Comparison of ENCODE assay signal across 13 cellular contexts in genomic region chr15:90189781-90190467, GRCh38. TPM values are rescaled to one million over a fixed set of nuclear protein-coding genes. Genes with fewer than 3 reads are reported as not detected.
DNase-seq lines count a peak whose midpoint lies in the region; ATAC-seq, FAIRE-seq and TF ChIP-seq lines count a peak whose summit lies in the region.
"Had no signal": no experiment of that assay in that cellular context is flagged by ENCODE, and none has a peak within 500 bp of the region (broad histone marks: within the 10 kb centered on the region; RNA-seq: fewer than 3 reads in every experiment).

No MANE protein-coding gene starts in this region.

- DNase-seq in activated CD4-positive, alpha-beta T cell treated with anti-CD3 and anti-CD28 coated beads, Interleukin-2, amount 10 ng/mL, durations not matched to agents 7 days and 5 days: no peak
- no peak for DNase-seq in activated CD4-positive, alpha-beta T cell treated with anti-CD3 and anti-CD28 coated beads for 36 hours
- DNase-seq in GM12878 (ENCODE audit: low read depth, low spot score) (no peak), foreskin melanocyte (no peak), SHP77 treated with DMSO at 0.1 percent for 48 hours (lab: John Stamatoyannopoulos, UW) (no peak)
- DNase-seq in CD4-positive, alpha-beta memory T cell: no peak
- DNase-seq: activated CD4-positive, alpha-beta memory T cell treated with anti-CD3 and anti-CD28 coated beads, Interleukin-2, amount 10 ng/mL, durations not matched to agents 7 days and 5 days; DMS 273 treated with DMSO at 0.1 percent for 48 hours; midbrain; NCI-H2029 had no signal

- TF ChIP-seq EP300 in GM12878 (IDR thresholded peaks at IDR 0.05; ENCODE audit: borderline replicate concordance in 1 of 2, control insufficient read depth in 1 of 2, low read depth in 2 of 2, low read length in 2 of 2): no peak

- no peak for TF ChIP-seq RAD21 in GM12878 (IDR thresholded peaks at IDR 0.05; ENCODE audit: insufficient read depth, low read depth, low read length)

- H3K27ac ChIP-seq in GM12878 (ENCODE audit: control insufficient read depth, insufficient read depth): peak overlapping the region; percentile 65; the same call in 1 of the 2 replicates
- peak overlapping the region; percentile 91 to 93 for H3K27ac ChIP-seq in mucosa of rectum (ENCODE audit: low read depth in 2 of 2, low read length in 2 of 2)
- peak overlapping the region; percentile 70 for H3K27ac ChIP-seq in urinary bladder (ENCODE audit: low read depth)
- no peak overlapping the region for H3K27ac ChIP-seq in CD4-positive, alpha-beta memory T cell (ENCODE audit: low read depth, low read length)

- H3K9ac ChIP-seq in GM12878 (ENCODE audit: control insufficient read depth, insufficient read depth, low read length): no peak overlapping the region
- peak overlapping the region; percentile 35 to 69 for H3K9ac ChIP-seq in mucosa of rectum (ENCODE audit: low read depth in 1 of 2, low read length in 2 of 2)

- FAIRE-seq in GM12878 (lab: Jason Lieb, UNC): no peak

- peak overlapping the region; percentile 60 for H3K27ac Mint-ChIP-seq in activated CD4-positive, alpha-beta T cell treated with anti-CD3 and anti-CD28 coated beads, Interleukin-2, amount 10 ng/mL, durations not matched to agents 7 days and 5 days
- H3K27ac Mint-ChIP-seq in activated CD4-positive, alpha-beta T cell treated with anti-CD3 and anti-CD28 coated beads for 36 hours: no peak overlapping the region
- H3K27ac Mint-ChIP-seq in CD4-positive, alpha-beta memory T cell: peak overlapping the region in 3 of 7 donors; percentile 30 to 57 (median 35)
- H3K27ac Mint-ChIP-seq: activated CD4-positive, alpha-beta memory T cell treated with anti-CD3 and anti-CD28 coated beads, Interleukin-2, amount 10 ng/mL, durations not matched to agents 7 days and 5 days had no signal

- POLR2A ChIA-PET in activated CD4-positive, alpha-beta T cell treated with anti-CD3 and anti-CD28 coated beads, Interleukin-2, amount 10 ng/mL, durations not matched to agents 7 days and 5 days (lab: Charles Lee): interaction anchor here (0.6 kb wide), 1 partner anchor 1661 kb away, joined by 3 read pairs; no protein-coding TSS in a partner anchor
- POLR2A ChIA-PET in activated CD4-positive, alpha-beta T cell treated with anti-CD3 and anti-CD28 coated beads for 36 hours (lab: Charles Lee): no interaction called here
- POLR2A ChIA-PET in GM12878 (lab: Charles Lee): interaction anchor here (0.6 to 6.0 kb wide), 8 partner anchors 9 to 76 kb away, joined by 3 to 101 read pairs (median 5); partner anchors contain the start of genes CIB1, GDPGP1 and SEMA4B
- POLR2A ChIA-PET in CD4-positive, alpha-beta memory T cell (lab: Charles Lee; ENCODE audit: partially characterized antibody): interaction anchor here (4.9 kb wide), 1 partner anchor 11 kb away, joined by 45 read pairs; the partner anchor contains the start of gene SEMA4B

- H3K9me3 ChIP-seq in GM12878 (replicated peaks; ENCODE audit: control insufficient read depth, insufficient read depth, low read length): no peaks in the 10 kb centered on the region
- no peaks in the 10 kb centered on the region for H3K9me3 ChIP-seq in mucosa of rectum (ENCODE audit: control insufficient read depth in 2 of 2, low read length in 2 of 2)
- H3K9me3 ChIP-seq in CD4-positive, alpha-beta memory T cell (ENCODE audit: control insufficient read depth in 1 of 2, low read length in 2 of 2): no peaks in the 10 kb centered on the region

- H3K36me3 ChIP-seq in GM12878 (ENCODE audit: control insufficient read depth in 2 of 2, insufficient read depth in 2 of 2, low read length in 1 of 2) (0 out of 4 replicates have a peak, but pooled peaks cover 0 to 2% of the 10 kb centered on the region in 2 experiments), mucosa of rectum (ENCODE audit: control insufficient read depth in 2 of 2, insufficient read depth in 2 of 2, low read length in 2 of 2) (no peaks in the 10 kb centered on the region), urinary bladder (ENCODE audit: insufficient read depth) (no peaks in the 10 kb centered on the region)
- no peaks in the 10 kb centered on the region for H3K36me3 ChIP-seq in CD4-positive, alpha-beta memory T cell (ENCODE audit: insufficient read depth, low read length)

- ATAC-seq in activated CD4-positive, alpha-beta T cell treated with anti-CD3 and anti-CD28 coated beads for 36 hours: no peak
- ATAC-seq in GM12878: no peak

- no peaks in the 10 kb centered on the region for H3K9me3 Mint-ChIP-seq in activated CD4-positive, alpha-beta T cell treated with anti-CD3 and anti-CD28 coated beads, Interleukin-2, amount 10 ng/mL, durations not matched to agents 7 days and 5 days
- no peaks in the 10 kb centered on the region for H3K9me3 Mint-ChIP-seq in activated CD4-positive, alpha-beta T cell treated with anti-CD3 and anti-CD28 coated beads for 36 hours (ENCODE audit: low read depth)
- H3K9me3 Mint-ChIP-seq in CD4-positive, alpha-beta memory T cell: no peaks in the 10 kb centered on the region
- H3K9me3 Mint-ChIP-seq: activated CD4-positive, alpha-beta memory T cell treated with anti-CD3 and anti-CD28 coated beads, Interleukin-2, amount 10 ng/mL, durations not matched to agents 7 days and 5 days had no signal

- in situ Hi-C loops in GM12878 (cut with MboI): no loop called here

- H3K4me1 ChIP-seq in GM12878 (ENCODE audit: control insufficient read depth, insufficient read depth, low read length): peaks cover 41% of the 10 kb centered on the region
- H3K4me1 ChIP-seq in mucosa of rectum (ENCODE audit: control insufficient read depth in 2 of 2, insufficient read depth in 2 of 2, low read length in 2 of 2): peaks cover 44 to 56% of the 10 kb centered on the region in 2 donors
- H3K4me1 ChIP-seq in urinary bladder (ENCODE audit: insufficient read depth): no peaks in the 10 kb centered on the region
- peaks cover 21% of the 10 kb centered on the region for H3K4me1 ChIP-seq in CD4-positive, alpha-beta memory T cell (ENCODE audit: insufficient read depth, low read length)

- TF ChIP-seq CTCF in GM12878 (IDR thresholded peaks at IDR 0.05 in 2 of 3, conservative IDR thresholded peaks at IDR 0.05 in 1 of 3; ENCODE audit: control insufficient read depth in 2 of 3, extremely low read depth in 1 of 3, insufficient read depth in 1 of 3, low read depth in 3 of 3, low read length in 3 of 3): no peak

- H2AFZ ChIP-seq in GM12878 (ENCODE audit: control insufficient read depth, low read depth, low read length): no peak overlapping the region

- RAD21 ChIA-PET in GM12878 (lab: Charles Lee; ENCODE audit: unreplicated experiment): interaction anchor here (0.9 to 3.3 kb wide), 7 partner anchors 12 to 198 kb away, joined by 3 to 30 read pairs (median 4); partner anchors contain the start of genes IQGAP1 and SEMA4B

- H3K36me3 Mint-ChIP-seq in activated CD4-positive, alpha-beta T cell treated with anti-CD3 and anti-CD28 coated beads, Interleukin-2, amount 10 ng/mL, durations not matched to agents 7 days and 5 days (ENCODE audit: low read depth): peaks cover 5% of the 10 kb centered on the region
- H3K36me3 Mint-ChIP-seq in activated CD4-positive, alpha-beta T cell treated with anti-CD3 and anti-CD28 coated beads for 36 hours (ENCODE audit: low read depth): no peaks in the 10 kb centered on the region
- H3K36me3 Mint-ChIP-seq in CD4-positive, alpha-beta memory T cell: no peaks in the 10 kb centered on the region

- no peak overlapping the region for H3K4me2 ChIP-seq in GM12878 (ENCODE audit: control insufficient read depth, insufficient read depth)

- intact Hi-C loops in activated CD4-positive, alpha-beta T cell treated with anti-CD3 and anti-CD28 coated beads for 36 hours (cut with DNase I, micrococcal nuclease): no loop called here
- intact Hi-C loops in GM12878 (cut with micrococcal nuclease; ENCODE audit: unreplicated experiment): loop anchor here (5.0 kb wide), 1 partner anchor 42 kb away; the partner anchor contains the start of genes CIB1 and GDPGP1
- intact Hi-C loops in CD4-positive, alpha-beta memory T cell (cut with micrococcal nuclease): no loop called here

- 74% methylated on average over 10 of the region's 10 CpGs for WGBS in GM12878 (ENCODE audit: insufficient coverage, insufficient replicate concordance, low lambda C conversion rate, missing lambda C conversion rate)
- 82% methylated on average over 10 of the region's 10 CpGs for WGBS in urinary bladder

- H3K4me3 ChIP-seq in GM12878: no peak overlapping the region
- H3K4me3 ChIP-seq in mucosa of rectum (ENCODE audit: low read length in 2 of 2): no peak overlapping the region
- no peak overlapping the region for H3K4me3 ChIP-seq in urinary bladder (ENCODE audit: low read depth, low read length)
- no peak overlapping the region for H3K4me3 ChIP-seq in CD4-positive, alpha-beta memory T cell (ENCODE audit: low read length in 2 of 2)

- TF ChIP-seq POLR2A in GM12878 (IDR thresholded peaks at IDR 0.05; ENCODE audit: low read depth, low read length): no peak

- H3K4me1 Mint-ChIP-seq in activated CD4-positive, alpha-beta T cell treated with anti-CD3 and anti-CD28 coated beads, Interleukin-2, amount 10 ng/mL, durations not matched to agents 7 days and 5 days: peaks cover 56% of the 10 kb centered on the region
- peaks cover 35% of the 10 kb centered on the region for H3K4me1 Mint-ChIP-seq in activated CD4-positive, alpha-beta T cell treated with anti-CD3 and anti-CD28 coated beads for 36 hours
- peaks cover 15 to 33% (median 21%) of the 10 kb centered on the region in 4 donors for H3K4me1 Mint-ChIP-seq in CD4-positive, alpha-beta memory T cell

- no peaks in the 10 kb centered on the region for H4K20me1 ChIP-seq in GM12878 (ENCODE audit: control insufficient read depth, insufficient read depth)

- no peaks in the 10 kb centered on the region for H3K27me3 ChIP-seq in GM12878 (replicated peaks in 1 of 2; ENCODE audit: control insufficient read depth in 2 of 2, insufficient read depth in 2 of 2, low read length in 1 of 2)
- H3K27me3 ChIP-seq in mucosa of rectum (ENCODE audit: control insufficient read depth in 2 of 2, insufficient read depth in 2 of 2, low read length in 2 of 2): no peaks in the 10 kb centered on the region
- H3K27me3 ChIP-seq in CD4-positive, alpha-beta memory T cell (ENCODE audit: insufficient read depth, low read length): no peaks in the 10 kb centered on the region

- H3K79me2 ChIP-seq in GM12878 (ENCODE audit: control insufficient read depth, insufficient read depth, low read length): peaks cover 8% of the 10 kb centered on the region; the same call in 1 of the 2 replicates

- CTCF ChIA-PET in activated CD4-positive, alpha-beta T cell treated with anti-CD3 and anti-CD28 coated beads, Interleukin-2, amount 10 ng/mL, durations not matched to agents 7 days and 5 days (lab: Charles Lee): interaction anchor here (0.6 to 3.6 kb wide), 6 partner anchors 11 to 135 kb away, joined by 3 to 11 read pairs (median 3); partner anchors contain the start of gene SEMA4B
- CTCF ChIA-PET in activated CD4-positive, alpha-beta T cell treated with anti-CD3 and anti-CD28 coated beads for 36 hours (lab: Charles Lee): interaction anchor here (0.7 to 1.4 kb wide), 2 partner anchors 13 to 31 kb away, joined by 3 to 4 read pairs; no protein-coding TSS in a partner anchor
- CTCF ChIA-PET in GM12878 (lab: Yijun Ruan, JAX): interaction anchor here (1.0 to 4.1 kb wide), 10 partner anchors 9 to 43 kb away, joined by 3 to 22 read pairs (median 4); partner anchors contain the start of gene SEMA4B
- CTCF ChIA-PET in CD4-positive, alpha-beta memory T cell (lab: Charles Lee; ENCODE audit: partially characterized antibody): interaction anchor here (1.3 kb wide), 1 partner anchor 19 kb away, joined by 3 read pairs; no protein-coding TSS in a partner anchor

- H3K27me3 Mint-ChIP-seq in activated CD4-positive, alpha-beta T cell treated with anti-CD3 and anti-CD28 coated beads, Interleukin-2, amount 10 ng/mL, durations not matched to agents 7 days and 5 days: no peaks in the 10 kb centered on the region
- H3K27me3 Mint-ChIP-seq in activated CD4-positive, alpha-beta T cell treated with anti-CD3 and anti-CD28 coated beads for 36 hours: no peaks in the 10 kb centered on the region
- no peaks in the 10 kb centered on the region for H3K27me3 Mint-ChIP-seq in CD4-positive, alpha-beta memory T cell
- H3K27me3 Mint-ChIP-seq: activated CD4-positive, alpha-beta memory T cell treated with anti-CD3 and anti-CD28 coated beads, Interleukin-2, amount 10 ng/mL, durations not matched to agents 7 days and 5 days had no signal

- BruUV-seq in GM12878 (replicated peaks; lab: Mats Ljungman, UMichigan): no TSS peak

- SMC1A ChIA-PET in GM12878 (lab: Charles Lee; ENCODE audit: uncharacterized antibody, unreplicated experiment): interaction anchor here (0.7 to 5.3 kb wide), 10 partner anchors 11 to 97 kb away, joined by 3 to 47 read pairs (median 4); partner anchors contain the start of genes CIB1, GDPGP1 and SEMA4B

- H3K4me3 Mint-ChIP-seq in activated CD4-positive, alpha-beta T cell treated with anti-CD3 and anti-CD28 coated beads, Interleukin-2, amount 10 ng/mL, durations not matched to agents 7 days and 5 days: no peak overlapping the region
- H3K4me3 Mint-ChIP-seq in activated CD4-positive, alpha-beta T cell treated with anti-CD3 and anti-CD28 coated beads for 36 hours: no peak overlapping the region
- H3K4me3 Mint-ChIP-seq in CD4-positive, alpha-beta memory T cell: no peak overlapping the region
- H3K4me3 Mint-ChIP-seq: activated CD4-positive, alpha-beta memory T cell treated with anti-CD3 and anti-CD28 coated beads, Interleukin-2, amount 10 ng/mL, durations not matched to agents 7 days and 5 days had no signal

RNA-seq across cellular contexts. Expression of gene SEMA4B, which starts 11.2 kb away (rescaled TPM):
- total RNA-seq in activated CD4-positive, alpha-beta T cell treated with anti-CD3 and anti-CD28 coated beads, Interleukin-2, amount 10 ng/mL, durations not matched to agents 7 days and 5 days: 10 to 100 TPM; 23.4 to 26.7 TPM
- total RNA-seq in activated CD4-positive, alpha-beta T cell treated with anti-CD3 and anti-CD28 coated beads for 36 hours: 10 to 100 TPM; 12.5 to 15.8 TPM
- total RNA-seq in GM12878 (2013; cell fraction: nucleolus; rRNA removed): 76.9 and 77.1 TPM in 2 replicates
- total RNA-seq in GM12878 (2014; rRNA removed) (10.4 and 13.4 TPM in 2 replicates), GM12878 (2014; rRNA removed; fragmentation: Illumina TruSeq; extraction: Trizol) (7.7 and 8.8 TPM in 2 replicates), GM12878 (2021) (23.5 and 26.0 TPM in 2 replicates), urinary bladder (39.3 TPM)
- polyA plus RNA-seq in GM12878 (2011; ENCODE audit: low read depth): 5.7 TPM
- polyA plus RNA-seq in GM12878 (2011; rRNA removed) (3.9 and 8.7 TPM in 2 replicates), GM12878 (2014; fragmentation: Illumina TruSeq; extraction: Trizol) (3.7 and 8.1 TPM in 2 replicates), GM12878 (2014; fragmentation: Nextera tagmentation; extraction: Ambion mirVana) (1 to 10 TPM in 1 of 2 experiments, under 1 TPM in 1; 0.87 to 1.4 TPM), GM12878 (2014; rRNA removed) (16.3 and 18.1 TPM in 2 replicates), GM12878 (2016; fragmentation: Nextera tagmentation; extraction: Ambion mirVana) (10 to 100 TPM in 1 of 2 experiments, 1 to 10 TPM in 1; 10.0 to 10.8 TPM), urinary bladder (60.8 TPM)
- polyA plus RNA-seq in GM12878 (2011; cell fraction: cytosol; rRNA removed): 9.1 and 11.6 TPM in 2 replicates
- polyA plus RNA-seq in GM12878 (2011; cell fraction: nucleus; rRNA removed): 40.5 and 46.0 TPM in 2 replicates
- 12.4 and 13.5 TPM in 2 replicates for polyA plus RNA-seq in GM12878 (2012)
- 18.4 and 36.0 TPM in 2 replicates for polyA minus RNA-seq in GM12878 (2011; rRNA and poly(A)+ RNA removed)
- 6.4 and 14.2 TPM in 2 replicates for polyA minus RNA-seq in GM12878 (2011; cell fraction: cytosol; rRNA and poly(A)+ RNA removed)
- 13.7 and 25.4 TPM in 2 replicates for polyA minus RNA-seq in GM12878 (2011; cell fraction: nucleus; rRNA and poly(A)+ RNA removed)
- 10 to 100 TPM; 18.9 to 23.0 TPM for total RNA-seq in CD4-positive, alpha-beta memory T cell
- 10 to 100 TPM in 1 of 2 donors, 1 to 10 TPM in 1; 4.4 to 10.5 TPM for polyA plus RNA-seq in CD4-positive, alpha-beta memory T cell

RNA-seq across cellular contexts. Expression of gene CIB1, which starts 43.8 kb away (rescaled TPM):
- 10 to 100 TPM; 75.4 to 83.5 TPM for total RNA-seq in activated CD4-positive, alpha-beta T cell treated with anti-CD3 and anti-CD28 coated beads, Interleukin-2, amount 10 ng/mL, durations not matched to agents 7 days and 5 days
- 100 to 1,000 TPM; 135 to 140 TPM for total RNA-seq in activated CD4-positive, alpha-beta T cell treated with anti-CD3 and anti-CD28 coated beads for 36 hours
- total RNA-seq in GM12878 (2013; cell fraction: nucleolus; rRNA removed): 10.1 and 10.3 TPM in 2 replicates
- 67.1 and 73.8 TPM in 2 replicates for total RNA-seq in GM12878 (2014; rRNA removed)
- 51.4 and 53.0 TPM in 2 replicates for total RNA-seq in GM12878 (2014; rRNA removed; fragmentation: Illumina TruSeq; extraction: Trizol)
- total RNA-seq in GM12878 (2021): 80.8 and 88.8 TPM in 2 replicates
- 55.1 TPM for polyA plus RNA-seq in GM12878 (2011; ENCODE audit: low read depth)
- 78.5 and 155 TPM in 2 replicates for polyA plus RNA-seq in GM12878 (2011; rRNA removed)
- 207 and 248 TPM in 2 replicates for polyA plus RNA-seq in GM12878 (2011; cell fraction: cytosol; rRNA removed)
- polyA plus RNA-seq in GM12878 (2011; cell fraction: nucleus; rRNA removed): 114 and 156 TPM in 2 replicates
- 109 and 142 TPM in 2 replicates for polyA plus RNA-seq in GM12878 (2012)
- polyA plus RNA-seq in GM12878 (2014; fragmentation: Illumina TruSeq; extraction: Trizol): 42.7 and 83.0 TPM in 2 replicates
- polyA plus RNA-seq in GM12878 (2014; fragmentation: Nextera tagmentation; extraction: Ambion mirVana): 10 to 100 TPM; 10.8 to 42.5 TPM
- polyA plus RNA-seq in GM12878 (2014; rRNA removed): 141 and 142 TPM in 2 replicates
- 100 to 1,000 TPM; 128 to 134 TPM for polyA plus RNA-seq in GM12878 (2016; fragmentation: Nextera tagmentation; extraction: Ambion mirVana)
- 57.2 and 93.1 TPM in 2 replicates for polyA minus RNA-seq in GM12878 (2011; rRNA and poly(A)+ RNA removed)
- 17.9 and 31.4 TPM in 2 replicates for polyA minus RNA-seq in GM12878 (2011; cell fraction: cytosol; rRNA and poly(A)+ RNA removed)
- polyA minus RNA-seq in GM12878 (2011; cell fraction: nucleus; rRNA and poly(A)+ RNA removed): 11.7 and 13.8 TPM in 2 replicates
- 17.9 TPM for total RNA-seq in urinary bladder
- polyA plus RNA-seq in urinary bladder: 84.7 TPM
- 10 to 100 TPM; 95.2 to 98.2 TPM for total RNA-seq in CD4-positive, alpha-beta memory T cell
- polyA plus RNA-seq in CD4-positive, alpha-beta memory T cell: 100 to 1,000 TPM; 259 to 345 TPM

RNA-seq across cellular contexts. Expression of gene GDPGP1, which starts 44.1 kb away (rescaled TPM):
- total RNA-seq in activated CD4-positive, alpha-beta T cell treated with anti-CD3 and anti-CD28 coated beads, Interleukin-2, amount 10 ng/mL, durations not matched to agents 7 days and 5 days: 1 to 10 TPM; 9.8 to 10.0 TPM
- total RNA-seq in activated CD4-positive, alpha-beta T cell treated with anti-CD3 and anti-CD28 coated beads for 36 hours: 1 to 10 TPM; 5.6 to 6.6 TPM
- 14.4 and 14.8 TPM in 2 replicates for total RNA-seq in GM12878 (2013; cell fraction: nucleolus; rRNA removed)
- total RNA-seq in GM12878 (2014; rRNA removed) (5.2 and 5.6 TPM in 2 replicates), GM12878 (2014; rRNA removed; fragmentation: Illumina TruSeq; extraction: Trizol) (2.7 and 3.5 TPM in 2 replicates), GM12878 (2021) (7.8 and 8.9 TPM in 2 replicates), urinary bladder (6.6 TPM)
- polyA plus RNA-seq in GM12878 (2011; ENCODE audit: low read depth): 1.8 TPM
- polyA plus RNA-seq in GM12878 (2011; rRNA removed) (1.5 and 3.2 TPM in 2 replicates), GM12878 (2014; fragmentation: Illumina TruSeq; extraction: Trizol) (0.90 and 2.2 TPM in 2 replicates), GM12878 (2014; fragmentation: Nextera tagmentation; extraction: Ambion mirVana) (under 1 TPM; 0.68 to 0.85 TPM), GM12878 (2014; rRNA removed) (4.3 TPM in 2 replicates), GM12878 (2016; fragmentation: Nextera tagmentation; extraction: Ambion mirVana) (1 to 10 TPM; 2.1 to 3.8 TPM), urinary bladder (3.6 TPM)
- polyA plus RNA-seq in GM12878 (2011; cell fraction: cytosol; rRNA removed): 3.5 and 3.8 TPM in 2 replicates
- polyA plus RNA-seq in GM12878 (2011; cell fraction: nucleus; rRNA removed): 7.7 and 7.9 TPM in 2 replicates
- polyA plus RNA-seq in GM12878 (2012): 2.5 and 2.6 TPM in 2 replicates
- 7.0 and 18.5 TPM in 2 replicates for polyA minus RNA-seq in GM12878 (2011; rRNA and poly(A)+ RNA removed)
- 1.7 and 4.5 TPM in 2 replicates for polyA minus RNA-seq in GM12878 (2011; cell fraction: cytosol; rRNA and poly(A)+ RNA removed)
- polyA minus RNA-seq in GM12878 (2011; cell fraction: nucleus; rRNA and poly(A)+ RNA removed): 13.9 and 18.6 TPM in 2 replicates
- 10 to 100 TPM; 10.1 to 15.0 TPM for total RNA-seq in CD4-positive, alpha-beta memory T cell
- polyA plus RNA-seq in CD4-positive, alpha-beta memory T cell: 1 to 10 TPM in 1 of 2 donors, under 1 TPM in 1; 0.58 to 2.0 TPM

RNA-seq across cellular contexts. Expression of gene TTLL13, which starts 59.4 kb away (rescaled TPM):
- total RNA-seq in activated CD4-positive, alpha-beta T cell treated with anti-CD3 and anti-CD28 coated beads, Interleukin-2, amount 10 ng/mL, durations not matched to agents 7 days and 5 days: under 1 TPM; 0.45 to 0.87 TPM
- under 1 TPM; 0.39 to 0.46 TPM for total RNA-seq in activated CD4-positive, alpha-beta T cell treated with anti-CD3 and anti-CD28 coated beads for 36 hours
- total RNA-seq in GM12878 (2013; cell fraction: nucleolus; rRNA removed): 0.32 and 1.2 TPM in 2 replicates
- total RNA-seq in GM12878 (2014; rRNA removed) (0.05 and 0.11 TPM in 2 replicates), GM12878 (2014; rRNA removed; fragmentation: Illumina TruSeq; extraction: Trizol) (0.09 TPM in 1 of 2 replicates, not detected in the other), GM12878 (2021) (0.13 and 0.19 TPM in 2 replicates), urinary bladder (not detected)
- 0.16 TPM for polyA plus RNA-seq in GM12878 (2011; ENCODE audit: low read depth)
- polyA plus RNA-seq in GM12878 (2011; rRNA removed) (0.26 and 0.27 TPM in 2 replicates), GM12878 (2014; fragmentation: Illumina TruSeq; extraction: Trizol) (0.13 and 0.22 TPM in 2 replicates), GM12878 (2014; fragmentation: Nextera tagmentation; extraction: Ambion mirVana) (under 1 TPM in 1 of 2 experiments, not detected in 1; 0.03 TPM), GM12878 (2014; rRNA removed) (0.17 and 0.22 TPM in 2 replicates), GM12878 (2016; fragmentation: Nextera tagmentation; extraction: Ambion mirVana) (under 1 TPM; 0.09 to 0.32 TPM), urinary bladder (0.05 TPM)
- 0.18 and 0.63 TPM in 2 replicates for polyA plus RNA-seq in GM12878 (2011; cell fraction: cytosol; rRNA removed)
- polyA plus RNA-seq in GM12878 (2011; cell fraction: nucleus; rRNA removed): 0.34 and 1.1 TPM in 2 replicates
- polyA plus RNA-seq in GM12878 (2012): 0.11 and 0.22 TPM in 2 replicates
- 0.15 and 0.29 TPM in 2 replicates for polyA minus RNA-seq in GM12878 (2011; rRNA and poly(A)+ RNA removed)
- polyA minus RNA-seq in GM12878 (2011; cell fraction: cytosol; rRNA and poly(A)+ RNA removed): not detected in 2 replicates
- polyA minus RNA-seq in GM12878 (2011; cell fraction: nucleus; rRNA and poly(A)+ RNA removed): 0.12 TPM in 1 of 2 replicates, not detected in the other
- 1 to 10 TPM; 1.1 to 1.4 TPM for total RNA-seq in CD4-positive, alpha-beta memory T cell
- not detected for polyA plus RNA-seq in CD4-positive, alpha-beta memory T cell
- total RNA-seq: A172 had no signal
